Comparison of ENCODE assay signal across 8 cellular contexts in the genomic region with DNA sequence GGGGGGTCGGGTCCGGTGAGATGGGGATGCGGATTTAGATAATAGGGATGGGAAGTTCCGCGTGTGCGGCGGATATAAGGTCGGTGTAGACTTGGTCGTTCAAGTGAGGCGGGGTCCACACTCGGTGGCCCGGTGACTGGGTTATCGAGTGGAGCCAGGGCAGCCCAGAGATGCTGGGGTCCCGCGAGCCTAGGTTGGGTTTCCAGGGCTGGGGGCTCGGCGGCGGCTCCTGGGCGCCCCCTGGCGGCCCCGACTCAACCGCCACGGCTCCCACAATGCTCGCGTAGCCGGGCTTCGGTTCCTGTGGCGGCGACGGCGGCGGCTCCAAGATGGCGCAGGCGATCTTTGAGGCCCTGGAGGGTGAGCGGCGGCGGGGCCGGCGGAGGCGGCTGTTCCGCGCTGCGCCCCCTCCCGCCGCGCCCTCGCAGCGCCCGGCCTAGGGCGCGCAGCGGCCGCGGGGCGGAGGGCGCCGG. TPM values are rescaled to one million over a fixed set of nuclear protein-coding genes. Genes with fewer than 3 reads are reported as not detected.
DNase-seq lines count a peak whose midpoint lies in the region; ATAC-seq and TF ChIP-seq lines count a peak whose summit lies in the region.

A gene (plus strand): TSS at position 304 of the 473 bp plus-strand sequence. CDS start 26 bp downstream, at position 330.

- POLR2A ChIA-PET in IMR-90 (lab: Charles Lee; ENCODE audit: unreplicated experiment), result interaction anchor here (0.6 kb wide), 1 partner anchor 260 kb away, joined by 3 read pairs; no protein-coding TSS in a partner anchor

- dilution Hi-C loops in IMR-90 (cut with HindIII; ENCODE audit: low sequenced_read_pairs, unreplicated experiment), result no loop called here

- H2BK5ac ChIP-seq in IMR-90 (ENCODE audit: low read depth, low read length, poor library complexity, severe bottlenecking) (peak within 1 kb of the TSS; percentile 49), neuronal stem cell (ENCODE audit: low read length) (peak within 1 kb of the TSS; percentile 91)

- H3K18ac ChIP-seq in IMR-90 (ENCODE audit: low read depth, low read length) (peak within 1 kb of the TSS; percentile 38), neuronal stem cell (ENCODE audit: low read length) (peak within 1 kb of the TSS; percentile 99)

- peak; percentile 99 for DNase-seq in DMS53 (lab: John Stamatoyannopoulos, UW)
- DNase-seq in IMR-90, result peak; percentile 76
- peak; percentile 63 for DNase-seq in OCI-M2 (lab: John Stamatoyannopoulos, UW; ENCODE audit: unreplicated experiment)
- peak; percentile 86 for DNase-seq in activated T-cell treated with anti-CD3 and anti-CD28 coated beads, Interleukin-2, amount 50 U/mL, for 4 hours
- DNase-seq in fibroblast of pulmonary artery (ENCODE audit: low read depth), result peak; percentile 84
- peak; percentile 91 for DNase-seq in neuronal stem cell (ENCODE audit: low spot score)
- DNase-seq in stromal cell of bone marrow (ENCODE audit: low read depth), result peak; percentile 70

- peak within 1 kb of the TSS; percentile 81 for H3K27ac ChIP-seq in IMR-90 (ENCODE audit: insufficient read depth, low read length)
- peak within 1 kb of the TSS; percentile 90 for H3K27ac ChIP-seq in neuronal stem cell (replicated peaks; ENCODE audit: low read length)

- peak within 1 kb of the TSS; percentile 83 for H3K4me3 Mint-ChIP-seq in activated T-cell treated with anti-CD3 and anti-CD28 coated beads, Interleukin-2, amount 50 U/mL, for 4 hours

- H2BK12ac ChIP-seq in neuronal stem cell (ENCODE audit: low read length), result peak within 1 kb of the TSS; percentile 73

- H2BK120ac ChIP-seq in IMR-90 (ENCODE audit: low read depth, low read length), result peak within 1 kb of the TSS; percentile 74
- H2BK120ac ChIP-seq in neuronal stem cell (ENCODE audit: low read depth, low read length), result peak within 1 kb of the TSS; percentile 97

- peak within 1 kb of the TSS; percentile 76 for H3K56ac ChIP-seq in IMR-90 (ENCODE audit: extremely low read depth, insufficient read depth, low read length)

- H2AK5ac ChIP-seq in IMR-90 (ENCODE audit: low read depth, low read length), result peak within 1 kb of the TSS; percentile 94
- H2AK5ac ChIP-seq in neuronal stem cell (ENCODE audit: low read depth, low read length), result peak within 1 kb of the TSS; percentile 15

- H3K4me2 ChIP-seq in IMR-90 (ENCODE audit: low read depth, low read length) (peak within 1 kb of the TSS; percentile 80), neuronal stem cell (ENCODE audit: insufficient read depth, low read length, poor library complexity, severe bottlenecking) (peak within 1 kb of the TSS; percentile 91)

- H3K9ac ChIP-seq in IMR-90 (ENCODE audit: low read depth, low read length) (peak within 1 kb of the TSS; percentile 72), neuronal stem cell (ENCODE audit: low read depth, low read length, poor library complexity) (peak within 1 kb of the TSS; percentile 80)

- no peaks in the 10 kb centered on the region for H4K20me1 ChIP-seq in IMR-90 (ENCODE audit: insufficient read depth, low read length)

- H3K36me3 Mint-ChIP-seq in activated T-cell treated with anti-CD3 and anti-CD28 coated beads, Interleukin-2, amount 50 U/mL, for 4 hours (ENCODE audit: insufficient read depth), result peaks cover 8% of the 10 kb centered on the region

- peak within 1 kb of the TSS; percentile 99 for H2AFZ ChIP-seq in IMR-90 (replicated peaks; ENCODE audit: low read length, poor library complexity)
- peak within 1 kb of the TSS; percentile 97 for H2AFZ ChIP-seq in neuronal stem cell (ENCODE audit: low read length)

- no TSS peak for BruUV-seq in IMR-90 (replicated peaks; lab: Mats Ljungman, UMichigan)

- CTCF ChIA-PET in IMR-90 (lab: Yijun Ruan, JAX), result interaction anchor here (0.8 kb wide), 2 partner anchors 79 to 259 kb away, joined by 3 read pairs; no protein-coding TSS in a partner anchor

- H2BK20ac ChIP-seq in IMR-90 (ENCODE audit: low read depth, low read length), result peak within 1 kb of the TSS; percentile 21; the same call in 1 of the 2 replicates

- H2BK15ac ChIP-seq in IMR-90 (ENCODE audit: low read depth, low read length) (peak within 1 kb of the TSS; percentile 74; the same call in 1 of the 3 replicates), neuronal stem cell (ENCODE audit: low read length) (peak within 1 kb of the TSS; percentile 100)

- H3K9me3 ChIP-seq in IMR-90 (ENCODE audit: control insufficient read depth, insufficient read depth, low read length) (peaks cover 3% of the 10 kb centered on the region), neuronal stem cell (replicated peaks in 1 of 2; ENCODE audit: control insufficient read depth in 2 of 2, insufficient read depth in 1 of 2, low read depth in 1 of 2, low read length in 2 of 2) (peaks cover 3 to 7% of the 10 kb centered on the region in 2 donors)

- H4K8ac ChIP-seq in IMR-90 (ENCODE audit: low read depth in 2 of 2, low read length in 2 of 2) (peak within 1 kb of the TSS; percentile 97 to 100), neuronal stem cell (ENCODE audit: low read depth, low read length) (peak within 1 kb of the TSS; percentile 92)

- in situ Hi-C loops in IMR-90 (cut with MboI; ENCODE audit: low sequenced_read_pairs), result no loop called here

- peak; percentile 87 for TF ChIP-seq CTCF in IMR-90 (conservative IDR thresholded peaks at IDR 0.05; ENCODE audit: low read depth, low read length)
- peak; percentile 49 for TF ChIP-seq CTCF in fibroblast of pulmonary artery (IDR thresholded peaks at IDR 0.05; ENCODE audit: low read length, missing control alignments)

- 8% methylated on average over 39 of the region's 57 CpGs; no CpG with 5 or more reads in 1 of the 2 experiments for WGBS in IMR-90 (ENCODE audit: extremely low coverage in 2 of 2, insufficient read length in 1 of 2), 2 experiments
- WGBS in neuronal stem cell (ENCODE audit: extremely low coverage in 2 of 2, insufficient read length in 2 of 2, insufficient replicate concordance in 1 of 2), 2 donors, result no CpG with 5 or more reads among the region's 57 CpGs

- ATAC-seq in GM21576 (IDR thresholded peaks at IDR 0.05; ENCODE audit: unreplicated experiment) (peak; percentile 58), IMR-90 (ENCODE audit: low read depth) (peak; percentile 84)
- ATAC-seq in activated T-cell treated with anti-CD3 and anti-CD28 coated beads, Interleukin-2, amount 50 U/mL, for 4 hours, result peak; percentile 82 to 91

- peak within 1 kb of the TSS; percentile 43 for H3K4me3 ChIP-seq in IMR-90 (ENCODE audit: insufficient read depth, low read depth, low read length)
- peak within 1 kb of the TSS; percentile 61 for H3K4me3 ChIP-seq in fibroblast of pulmonary artery (replicated peaks; ENCODE audit: low read depth, low read length)
- peak within 1 kb of the TSS; percentile 34 to 79 for H3K4me3 ChIP-seq in neuronal stem cell (ENCODE audit: low read length in 2 of 2)

- peak within 1 kb of the TSS; percentile 74 for H2AK9ac ChIP-seq in IMR-90 (replicated peaks; ENCODE audit: low read depth, low read length, poor library complexity)

- peak; percentile 69 for TF ChIP-seq RAD21 in IMR-90 (IDR thresholded peaks at IDR 0.05; ENCODE audit: low read length)

- intact Hi-C loops in IMR-90 (cut with micrococcal nuclease), result loop anchor here (2.0 to 5.0 kb wide), 3 partner anchors 64 to 275 kb away; a partner anchor contains a TSS

- H3K4ac ChIP-seq in IMR-90 (ENCODE audit: low read depth, low read length), result peak within 1 kb of the TSS; percentile 90
- H3K4ac ChIP-seq in neuronal stem cell (ENCODE audit: low read length), result peak within 1 kb of the TSS; percentile 98

- H3K27me3 ChIP-seq in IMR-90 (ENCODE audit: control insufficient read depth, insufficient read depth, low read length) (no peaks in the 10 kb centered on the region; the same call in 1 of the 2 replicates), neuronal stem cell (ENCODE audit: control insufficient read depth in 3 of 3, insufficient read depth in 3 of 3, low read depth in 1 of 3, low read length in 3 of 3) (peaks cover 0 to 2% (median 0%) of the 10 kb centered on the region in 3 experiments)

- peaks cover 12 to 33% of the 10 kb centered on the region in 2 experiments; a peak in 3 of 4 replicates for H3K79me1 ChIP-seq in IMR-90 (ENCODE audit: low read depth in 1 of 2, low read length in 2 of 2)
- peaks cover 2% of the 10 kb centered on the region for H3K79me1 ChIP-seq in neuronal stem cell (ENCODE audit: low read depth, low read length)

- H3K14ac ChIP-seq in IMR-90 (replicated peaks; ENCODE audit: low read depth, low read length) (peak within 1 kb of the TSS; percentile 70), neuronal stem cell (ENCODE audit: low read length) (peak within 1 kb of the TSS; percentile 71)

- peaks cover 5% of the 10 kb centered on the region for H3K9me3 Mint-ChIP-seq in activated T-cell treated with anti-CD3 and anti-CD28 coated beads, Interleukin-2, amount 50 U/mL, for 4 hours

- H3K9me1 ChIP-seq in IMR-90 (ENCODE audit: insufficient read depth, low read length), result peaks cover 7% of the 10 kb centered on the region; the same call in 1 of the 2 replicates

- no peak for TF ChIP-seq POLR2A in IMR-90 (IDR thresholded peaks at IDR 0.05; ENCODE audit: low read depth, low read length)

- H4K5ac ChIP-seq in IMR-90 (ENCODE audit: low read depth, low read length), result peak within 1 kb of the TSS; percentile 94

- H3K4me1 ChIP-seq in IMR-90 (ENCODE audit: control insufficient read depth, insufficient read depth, low read length) (peaks cover 18% of the 10 kb centered on the region), neuronal stem cell (ENCODE audit: control insufficient read depth in 2 of 2, insufficient read depth in 1 of 2, low read depth in 1 of 2, low read length in 2 of 2) (peaks cover 4 to 9% of the 10 kb centered on the region in 2 donors)

- H4K91ac ChIP-seq in IMR-90 (ENCODE audit: insufficient read depth, low read depth, low read length), result peak within 1 kb of the TSS; percentile 84
- H4K91ac ChIP-seq in neuronal stem cell (ENCODE audit: low read depth, low read length, poor library complexity), result peak within 1 kb of the TSS; percentile 72

- H3K4me1 Mint-ChIP-seq in activated T-cell treated with anti-CD3 and anti-CD28 coated beads, Interleukin-2, amount 50 U/mL, for 4 hours (ENCODE audit: low read depth), result peaks cover 22% of the 10 kb centered on the region

- H3K23ac ChIP-seq in IMR-90 (ENCODE audit: low read depth, low read length) (peak within 1 kb of the TSS; percentile 85), neuronal stem cell (ENCODE audit: low read depth, low read length, poor library complexity) (peak within 1 kb of the TSS; percentile 98)

- H3K36me3 ChIP-seq in IMR-90 (ENCODE audit: control insufficient read depth, insufficient read depth, low read length), result no peaks in the 10 kb centered on the region; the same call in 1 of the 2 replicates
- H3K36me3 ChIP-seq in neuronal stem cell (replicated peaks in 1 of 2; ENCODE audit: control insufficient read depth in 2 of 2, insufficient read depth in 2 of 2, low read length in 2 of 2), result peaks cover 0 to 2% of the 10 kb centered on the region in 2 donors

- no peaks in the 10 kb centered on the region for H3K27me3 Mint-ChIP-seq in activated T-cell treated with anti-CD3 and anti-CD28 coated beads, Interleukin-2, amount 50 U/mL, for 4 hours (ENCODE audit: low read depth)

RNA-seq across cellular contexts. Expression of the gene that starts here (rescaled TPM):
- 1.1 TPM in 2 replicates for total RNA-seq in IMR-90 (2012; rRNA removed)
- polyA plus RNA-seq in IMR-90 (2012; rRNA removed), result 3.4 TPM in 2 replicates
- polyA plus RNA-seq in IMR-90 (2012; cell fraction: cytosol; rRNA removed), result 2.0 and 2.9 TPM in 2 replicates
- 7.7 and 17.8 TPM in 2 replicates for polyA plus RNA-seq in IMR-90 (2012; cell fraction: nucleus; rRNA removed; ENCODE audit: low replicate concordance)
- total RNA-seq in activated T-cell treated with anti-CD3 and anti-CD28 coated beads, Interleukin-2, amount 50 U/mL, for 4 hours, result 1 to 10 TPM; 4.8 to 6.0 (median 5.2) TPM
- 1.6 TPM for polyA plus RNA-seq in neuronal stem cell (2013, experiment 1 of 2)
- 1.6 TPM for polyA plus RNA-seq in neuronal stem cell (2013, experiment 2 of 2)

Comparison
In these comparisons a context has a peak if more than half of its experiments do, and no peak if none do; other contexts are left out.
1. Peak in every context shown above with its lines: DNase-seq, ATAC-seq, H3K4me3 ChIP-seq and H3K27ac ChIP-seq.